ENCODE assay signal across 1 cellular context in the genomic region with DNA sequence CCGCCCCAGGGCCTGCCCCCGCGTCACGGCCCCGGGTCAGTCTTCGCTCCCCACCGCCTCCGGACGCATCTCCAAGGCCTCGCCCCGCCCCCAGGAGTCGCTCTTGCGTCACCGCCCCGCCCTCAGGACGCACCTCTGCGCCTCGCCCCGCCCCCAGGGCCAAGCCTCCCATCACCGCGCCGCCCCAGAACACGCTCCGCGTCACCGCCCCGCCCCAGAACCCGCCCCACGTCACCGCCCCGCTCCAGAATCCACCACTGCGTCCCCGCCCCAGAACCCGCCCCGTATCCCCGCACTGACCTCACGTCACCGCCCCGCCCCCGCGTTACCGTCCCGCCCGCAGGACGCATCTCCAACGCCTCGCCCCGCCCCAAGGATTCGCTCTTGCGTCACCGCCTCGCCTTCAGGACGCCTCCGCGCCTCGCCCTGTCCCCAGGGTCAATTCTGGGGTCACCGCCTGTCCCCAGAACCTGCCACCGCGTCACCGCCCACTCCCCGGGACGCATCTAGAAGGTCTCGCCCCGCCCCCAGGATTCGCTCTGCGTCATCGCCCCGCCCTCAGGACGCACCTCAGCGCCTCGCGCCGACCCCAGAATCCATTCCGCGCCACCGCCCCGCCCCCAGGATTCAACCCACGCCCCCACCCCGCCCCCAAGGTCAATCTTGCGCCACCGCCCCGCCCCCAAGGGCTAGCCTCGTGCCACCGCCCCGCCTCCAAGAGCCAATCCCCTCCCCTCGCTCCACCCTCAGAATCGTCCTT.
A peak's percentile ranks its signal among the peaks of the same experiment; 100 is the strongest.
TF ChIP-seq lines count a peak whose summit lies in the region.

No MANE protein-coding gene starts in this region.

TF ChIP-seq in HepG2, 621 proteins besides CTCF, POLR2A, EP300 and RAD21 (continued from another document and continues in another):
- TF ChIP-seq, protein P1, sequence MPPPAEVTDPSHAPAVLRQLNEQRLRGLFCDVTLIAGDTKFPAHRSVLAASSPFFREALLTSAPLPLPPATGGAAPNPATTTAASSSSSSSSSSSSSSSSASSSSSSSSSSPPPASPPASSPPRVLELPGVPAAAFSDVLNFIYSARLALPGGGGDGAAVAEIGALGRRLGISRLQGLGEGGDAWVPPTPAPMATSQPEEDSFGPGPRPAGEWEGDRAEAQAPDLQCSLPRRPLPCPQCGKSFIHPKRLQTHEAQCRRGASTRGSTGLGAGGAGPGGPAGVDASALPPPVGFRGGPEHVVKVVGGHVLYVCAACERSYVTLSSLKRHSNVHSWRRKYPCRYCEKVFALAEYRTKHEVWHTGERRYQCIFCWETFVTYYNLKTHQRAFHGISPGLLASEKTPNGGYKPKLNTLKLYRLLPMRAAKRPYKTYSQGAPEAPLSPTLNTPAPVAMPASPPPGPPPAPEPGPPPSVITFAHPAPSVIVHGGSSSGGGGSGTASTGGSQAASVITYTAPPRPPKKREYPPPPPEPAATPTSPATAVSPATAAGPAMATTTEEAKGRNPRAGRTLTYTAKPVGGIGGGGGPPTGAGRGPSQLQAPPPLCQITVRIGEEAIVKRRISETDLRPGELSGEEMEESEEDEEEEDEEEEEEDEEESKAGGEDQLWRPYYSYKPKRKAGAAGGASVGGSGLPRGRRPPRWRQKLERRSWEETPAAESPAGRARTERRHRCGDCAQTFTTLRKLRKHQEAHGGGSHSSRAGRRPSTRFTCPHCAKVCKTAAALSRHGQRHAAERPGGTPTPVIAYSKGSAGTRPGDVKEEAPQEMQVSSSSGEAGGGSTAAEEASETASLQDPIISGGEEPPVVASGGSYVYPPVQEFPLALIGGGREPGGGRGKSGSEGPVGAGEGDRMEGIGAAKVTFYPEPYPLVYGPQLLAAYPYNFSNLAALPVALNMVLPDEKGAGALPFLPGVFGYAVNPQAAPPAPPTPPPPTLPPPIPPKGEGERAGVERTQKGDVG (CRISPR knock-in tag; IDR thresholded peaks at IDR 0.05; ENCODE audit: borderline replicate concordance) = no peak
- TF ChIP-seq GABPA (IDR thresholded peaks at IDR 0.05; ENCODE audit: low read depth, low read length) = 0 out of 2 replicates have a peak, but pooled peaks have one; percentile 2
- no peak for TF ChIP-seq GABPA (CRISPR knock-in tag; IDR thresholded peaks at IDR 0.05; ENCODE audit: low read depth)
- TF ChIP-seq, protein P2, sequence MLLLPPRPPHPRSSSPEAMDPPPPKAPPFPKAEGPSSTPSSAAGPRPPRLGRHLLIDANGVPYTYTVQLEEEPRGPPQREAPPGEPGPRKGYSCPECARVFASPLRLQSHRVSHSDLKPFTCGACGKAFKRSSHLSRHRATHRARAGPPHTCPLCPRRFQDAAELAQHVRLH (CRISPR knock-in tag; IDR thresholded peaks at IDR 0.05; ENCODE audit: borderline replicate concordance, low read depth) = no peak
- TF ChIP-seq TP53 (CRISPR knock-in tag; conservative IDR thresholded peaks at IDR 0.05) = no peak
- TF ChIP-seq RBFOX2 (IDR thresholded peaks at IDR 0.05; ENCODE audit: low read depth, low read length) = peak; percentile 68
- TF ChIP-seq PHF8 (CRISPR knock-in tag; IDR thresholded peaks at IDR 0.05) = peak; percentile 12; the same call in 1 of the 2 replicates
- TF ChIP-seq KAT7 (CRISPR knock-in tag; IDR thresholded peaks at IDR 0.05; ENCODE audit: borderline replicate concordance) = no peak
- no peak for TF ChIP-seq MED8 (CRISPR knock-in tag; IDR thresholded peaks at IDR 0.05; ENCODE audit: insufficient replicate concordance)
- peak; percentile 3; the same call in 1 of the 2 replicates for TF ChIP-seq FOSL2 (CRISPR knock-in tag; IDR thresholded peaks at IDR 0.05)
- TF ChIP-seq, protein P3, sequence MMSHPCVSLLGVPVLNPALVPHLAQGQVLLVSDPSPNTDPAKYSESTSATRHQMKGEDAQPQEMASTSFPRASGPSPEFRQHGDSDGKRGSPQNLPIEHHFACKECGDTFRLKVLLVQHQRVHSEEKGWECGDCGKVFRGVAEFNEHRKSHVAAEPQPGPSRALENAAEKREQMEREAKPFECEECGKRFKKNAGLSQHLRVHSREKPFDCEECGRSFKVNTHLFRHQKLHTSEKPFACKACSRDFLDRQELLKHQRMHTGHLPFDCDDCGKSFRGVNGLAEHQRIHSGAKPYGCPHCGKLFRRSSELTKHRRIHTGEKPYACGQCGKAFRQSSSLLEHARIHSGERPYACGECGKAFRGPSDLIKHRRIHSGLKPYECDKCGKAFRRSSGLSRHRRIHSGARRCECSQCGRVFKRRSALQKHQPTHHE (CRISPR knock-in tag; IDR thresholded peaks at IDR 0.05; ENCODE audit: borderline replicate concordance) = no peak
- peak; percentile 63; the same call in 1 of the 2 replicates for TF ChIP-seq RXRA (CRISPR knock-in tag; IDR thresholded peaks at IDR 0.05)
- TF ChIP-seq, protein P4, sequence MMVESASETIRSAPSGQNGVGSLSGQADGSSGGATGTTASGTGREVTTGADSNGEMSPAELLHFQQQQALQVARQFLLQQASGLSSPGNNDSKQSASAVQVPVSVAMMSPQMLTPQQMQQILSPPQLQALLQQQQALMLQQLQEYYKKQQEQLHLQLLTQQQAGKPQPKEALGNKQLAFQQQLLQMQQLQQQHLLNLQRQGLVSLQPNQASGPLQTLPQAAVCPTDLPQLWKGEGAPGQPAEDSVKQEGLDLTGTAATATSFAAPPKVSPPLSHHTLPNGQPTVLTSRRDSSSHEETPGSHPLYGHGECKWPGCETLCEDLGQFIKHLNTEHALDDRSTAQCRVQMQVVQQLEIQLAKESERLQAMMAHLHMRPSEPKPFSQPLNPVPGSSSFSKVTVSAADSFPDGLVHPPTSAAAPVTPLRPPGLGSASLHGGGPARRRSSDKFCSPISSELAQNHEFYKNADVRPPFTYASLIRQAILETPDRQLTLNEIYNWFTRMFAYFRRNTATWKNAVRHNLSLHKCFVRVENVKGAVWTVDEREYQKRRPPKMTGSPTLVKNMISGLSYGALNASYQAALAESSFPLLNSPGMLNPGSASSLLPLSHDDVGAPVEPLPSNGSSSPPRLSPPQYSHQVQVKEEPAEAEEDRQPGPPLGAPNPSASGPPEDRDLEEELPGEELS (CRISPR knock-in tag; IDR thresholded peaks at IDR 0.05) = no peak
- TF ChIP-seq, protein P5, sequence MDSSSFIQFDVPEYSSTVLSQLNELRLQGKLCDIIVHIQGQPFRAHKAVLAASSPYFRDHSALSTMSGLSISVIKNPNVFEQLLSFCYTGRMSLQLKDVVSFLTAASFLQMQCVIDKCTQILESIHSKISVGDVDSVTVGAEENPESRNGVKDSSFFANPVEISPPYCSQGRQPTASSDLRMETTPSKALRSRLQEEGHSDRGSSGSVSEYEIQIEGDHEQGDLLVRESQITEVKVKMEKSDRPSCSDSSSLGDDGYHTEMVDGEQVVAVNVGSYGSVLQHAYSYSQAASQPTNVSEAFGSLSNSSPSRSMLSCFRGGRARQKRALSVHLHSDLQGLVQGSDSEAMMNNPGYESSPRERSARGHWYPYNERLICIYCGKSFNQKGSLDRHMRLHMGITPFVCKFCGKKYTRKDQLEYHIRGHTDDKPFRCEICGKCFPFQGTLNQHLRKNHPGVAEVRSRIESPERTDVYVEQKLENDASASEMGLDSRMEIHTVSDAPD (CRISPR knock-in tag; IDR thresholded peaks at IDR 0.05) = no peak
- TF ChIP-seq JUN (CRISPR knock-in tag; IDR thresholded peaks at IDR 0.05) = 0 out of 2 replicates have a peak, but pooled peaks have one; percentile 26
- peak; percentile 65 for TF ChIP-seq CEBPG (CRISPR knock-in tag; IDR thresholded peaks at IDR 0.05)
- TF ChIP-seq JUNB (CRISPR knock-in tag; IDR thresholded peaks at IDR 0.05; ENCODE audit: borderline replicate concordance) = no peak
- TF ChIP-seq, protein P6, sequence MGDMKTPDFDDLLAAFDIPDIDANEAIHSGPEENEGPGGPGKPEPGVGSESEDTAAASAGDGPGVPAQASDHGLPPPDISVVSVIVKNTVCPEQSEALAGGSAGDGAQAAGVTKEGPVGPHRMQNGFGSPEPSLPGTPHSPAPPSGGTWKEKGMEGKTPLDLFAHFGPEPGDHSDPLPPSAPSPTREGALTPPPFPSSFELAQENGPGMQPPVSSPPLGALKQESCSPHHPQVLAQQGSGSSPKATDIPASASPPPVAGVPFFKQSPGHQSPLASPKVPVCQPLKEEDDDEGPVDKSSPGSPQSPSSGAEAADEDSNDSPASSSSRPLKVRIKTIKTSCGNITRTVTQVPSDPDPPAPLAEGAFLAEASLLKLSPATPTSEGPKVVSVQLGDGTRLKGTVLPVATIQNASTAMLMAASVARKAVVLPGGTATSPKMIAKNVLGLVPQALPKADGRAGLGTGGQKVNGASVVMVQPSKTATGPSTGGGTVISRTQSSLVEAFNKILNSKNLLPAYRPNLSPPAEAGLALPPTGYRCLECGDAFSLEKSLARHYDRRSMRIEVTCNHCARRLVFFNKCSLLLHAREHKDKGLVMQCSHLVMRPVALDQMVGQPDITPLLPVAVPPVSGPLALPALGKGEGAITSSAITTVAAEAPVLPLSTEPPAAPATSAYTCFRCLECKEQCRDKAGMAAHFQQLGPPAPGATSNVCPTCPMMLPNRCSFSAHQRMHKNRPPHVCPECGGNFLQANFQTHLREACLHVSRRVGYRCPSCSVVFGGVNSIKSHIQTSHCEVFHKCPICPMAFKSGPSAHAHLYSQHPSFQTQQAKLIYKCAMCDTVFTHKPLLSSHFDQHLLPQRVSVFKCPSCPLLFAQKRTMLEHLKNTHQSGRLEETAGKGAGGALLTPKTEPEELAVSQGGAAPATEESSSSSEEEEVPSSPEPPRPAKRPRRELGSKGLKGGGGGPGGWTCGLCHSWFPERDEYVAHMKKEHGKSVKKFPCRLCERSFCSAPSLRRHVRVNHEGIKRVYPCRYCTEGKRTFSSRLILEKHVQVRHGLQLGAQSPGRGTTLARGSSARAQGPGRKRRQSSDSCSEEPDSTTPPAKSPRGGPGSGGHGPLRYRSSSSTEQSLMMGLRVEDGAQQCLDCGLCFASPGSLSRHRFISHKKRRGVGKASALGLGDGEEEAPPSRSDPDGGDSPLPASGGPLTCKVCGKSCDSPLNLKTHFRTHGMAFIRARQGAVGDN (CRISPR knock-in tag; IDR thresholded peaks at IDR 0.05) = peak; percentile 31
- TF ChIP-seq, protein P7, sequence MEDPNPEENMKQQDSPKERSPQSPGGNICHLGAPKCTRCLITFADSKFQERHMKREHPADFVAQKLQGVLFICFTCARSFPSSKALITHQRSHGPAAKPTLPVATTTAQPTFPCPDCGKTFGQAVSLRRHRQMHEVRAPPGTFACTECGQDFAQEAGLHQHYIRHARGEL (CRISPR knock-in tag; IDR thresholded peaks at IDR 0.05) = no peak
- no peak for TF ChIP-seq NBN (conservative IDR thresholded peaks at IDR 0.05)
- TF ChIP-seq CAMTA2 (CRISPR knock-in tag; IDR thresholded peaks at IDR 0.05; ENCODE audit: borderline replicate concordance) = no peak
- TF ChIP-seq, protein P8, sequence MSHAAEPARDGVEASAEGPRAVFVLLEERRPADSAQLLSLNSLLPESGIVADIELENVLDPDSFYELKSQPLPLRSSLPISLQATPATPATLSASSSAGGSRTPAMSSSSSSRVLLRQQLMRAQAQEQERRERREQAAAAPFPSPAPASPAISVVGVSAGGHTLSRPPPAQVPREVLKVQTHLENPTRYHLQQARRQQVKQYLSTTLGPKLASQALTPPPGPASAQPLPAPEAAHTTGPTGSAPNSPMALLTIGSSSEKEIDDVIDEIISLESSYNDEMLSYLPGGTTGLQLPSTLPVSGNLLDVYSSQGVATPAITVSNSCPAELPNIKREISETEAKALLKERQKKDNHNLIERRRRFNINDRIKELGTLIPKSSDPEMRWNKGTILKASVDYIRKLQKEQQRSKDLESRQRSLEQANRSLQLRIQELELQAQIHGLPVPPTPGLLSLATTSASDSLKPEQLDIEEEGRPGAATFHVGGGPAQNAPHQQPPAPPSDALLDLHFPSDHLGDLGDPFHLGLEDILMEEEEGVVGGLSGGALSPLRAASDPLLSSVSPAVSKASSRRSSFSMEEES (CRISPR knock-in tag; IDR thresholded peaks at IDR 0.05) = no peak
- no peak for TF ChIP-seq SRSF1 (optimal IDR thresholded peaks at IDR 0.05; ENCODE audit: low read depth, low read length)
- TF ChIP-seq, protein P9, sequence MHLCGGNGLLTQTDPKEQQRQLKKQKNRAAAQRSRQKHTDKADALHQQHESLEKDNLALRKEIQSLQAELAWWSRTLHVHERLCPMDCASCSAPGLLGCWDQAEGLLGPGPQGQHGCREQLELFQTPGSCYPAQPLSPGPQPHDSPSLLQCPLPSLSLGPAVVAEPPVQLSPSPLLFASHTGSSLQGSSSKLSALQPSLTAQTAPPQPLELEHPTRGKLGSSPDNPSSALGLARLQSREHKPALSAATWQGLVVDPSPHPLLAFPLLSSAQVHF (CRISPR knock-in tag; IDR thresholded peaks at IDR 0.05) = no peak
- no peak; the same call in 1 of the 2 replicates for TF ChIP-seq TARDBP (CRISPR knock-in tag; IDR thresholded peaks at IDR 0.05)
- TF ChIP-seq THAP11 (CRISPR knock-in tag; IDR thresholded peaks at IDR 0.05) = peak; percentile 59; the same call in 1 of the 2 replicates
- no peak for TF ChIP-seq ZNF253 (CRISPR knock-in tag; IDR thresholded peaks at IDR 0.05; ENCODE audit: borderline replicate concordance)
- no peak for TF ChIP-seq ZNF274 (CRISPR knock-in tag; IDR thresholded peaks at IDR 0.05)
- no peak for TF ChIP-seq AGO2 (optimal IDR thresholded peaks at IDR 0.05; ENCODE audit: low read depth, low read length)
- TF ChIP-seq PHF21A (CRISPR knock-in tag; IDR thresholded peaks at IDR 0.05) = no peak
- no peak for TF ChIP-seq NFIC (IDR thresholded peaks at IDR 0.05; ENCODE audit: low read length)
- no peak for TF ChIP-seq NONO (IDR thresholded peaks at IDR 0.05)
- peak; percentile 50; the same call in 1 of the 2 replicates for TF ChIP-seq NONO (CRISPR knock-in tag; conservative IDR thresholded peaks at IDR 0.05)
- no peak for TF ChIP-seq ZFP82 (CRISPR knock-in tag; IDR thresholded peaks at IDR 0.05; ENCODE audit: borderline replicate concordance)
- no peak for TF ChIP-seq KLF9 (CRISPR knock-in tag; IDR thresholded peaks at IDR 0.05; ENCODE audit: low read depth)
- no peak for TF ChIP-seq PAWR (CRISPR knock-in tag; IDR thresholded peaks at IDR 0.05; ENCODE audit: borderline replicate concordance)
- TF ChIP-seq NRL (CRISPR knock-in tag; IDR thresholded peaks at IDR 0.05; ENCODE audit: borderline replicate concordance) = no peak
- TF ChIP-seq ZNF282 (IDR thresholded peaks at IDR 0.05; ENCODE audit: partially characterized antibody) = no peak
- TF ChIP-seq CREB1 (IDR thresholded peaks at IDR 0.05) = peak; percentile 89
- peak; percentile 87 for TF ChIP-seq CREB1 (CRISPR knock-in tag; IDR thresholded peaks at IDR 0.05)
